In genomic region chr20:56630086-56630493, GRCh38 we compare ENCODE assay signal across 8 cellular contexts. TPM values are rescaled to one million over a fixed set of nuclear protein-coding genes. Genes with fewer than 3 reads are reported as not detected.
DNase-seq lines count a peak whose midpoint lies in the region; ATAC-seq and TF ChIP-seq lines count a peak whose summit lies in the region.

No MANE protein-coding gene starts in this region.

- H3K9ac ChIP-seq in liver (ENCODE audit: low read depth in 1 of 2, low read length in 2 of 2) = no peak overlapping the region

- DNase-seq in NCI-H226 (peak; percentile 80), chondrocyte (ENCODE audit: low spot score) (peak; percentile 94), COLO829 (ENCODE audit: low spot score) (no peak), glomerular visceral epithelial cell (ENCODE audit: extremely low spot score) (no peak), DMS53 (lab: John Stamatoyannopoulos, UW) (no peak)

- H3K36me3 ChIP-seq in liver (ENCODE audit: control insufficient read depth in 4 of 4, insufficient read depth in 3 of 4, low read depth in 1 of 4, low read length in 3 of 4) = no peaks in the 10 kb centered on the region

- H3K4me1 Mint-ChIP-seq in chondrocyte (ENCODE audit: low read depth) = peaks cover 53% of the 10 kb centered on the region

- WGBS in liver = 4% methylated on average over 38 of the region's 38 CpGs

- ATAC-seq in HG03135 (IDR thresholded peaks at IDR 0.05; ENCODE audit: unreplicated experiment) = no peak

- TF ChIP-seq RAD21 in liver (IDR thresholded peaks at IDR 0.05) = peak in 1 of 2 donors; percentile 9

- H3K36me3 Mint-ChIP-seq in chondrocyte (ENCODE audit: low read depth) = peaks cover 7% of the 10 kb centered on the region

- H3K27ac ChIP-seq in liver (ENCODE audit: low read depth in 1 of 2, low read length in 2 of 2) = no peak overlapping the region

- no peaks in the 10 kb centered on the region for H3K9me3 Mint-ChIP-seq in chondrocyte (ENCODE audit: low read depth)

- H3K27ac Mint-ChIP-seq in chondrocyte (ENCODE audit: unreplicated experiment) = peak overlapping the region; percentile 78

- H3K4me3 ChIP-seq in liver (ENCODE audit: low read depth in 1 of 3, low read length in 3 of 3) = no peak overlapping the region

- peak overlapping the region; percentile 84 for H3K4me3 Mint-ChIP-seq in chondrocyte (ENCODE audit: unreplicated experiment)

- peaks cover 23% of the 10 kb centered on the region for H3K27me3 Mint-ChIP-seq in chondrocyte (ENCODE audit: low read depth)

- H3K9me3 ChIP-seq in liver (ENCODE audit: control insufficient read depth in 4 of 4, low read length in 3 of 4) = no peaks in the 10 kb centered on the region

- peaks cover 13 to 30% (median 19%) of the 10 kb centered on the region in 4 donors for H3K4me1 ChIP-seq in liver (ENCODE audit: control insufficient read depth in 4 of 4, insufficient read depth in 4 of 4, low read length in 3 of 4)

- peaks cover 7 to 37% (median 22%) of the 10 kb centered on the region in 4 donors for H3K27me3 ChIP-seq in liver (ENCODE audit: control insufficient read depth in 4 of 4, insufficient read depth in 4 of 4, low read length in 3 of 4)

- TF ChIP-seq CTCF in GM12873 (IDR thresholded peaks at IDR 0.05; ENCODE audit: insufficient read depth, low read depth, low read length, missing control alignments) (peak; percentile 41), chondrocyte (IDR thresholded peaks at IDR 0.05) (peak; percentile 98), liver (IDR thresholded peaks at IDR 0.05; ENCODE audit: low read depth, low read length, missing input control) (peak; percentile 11)

TF ChIP-seq in liver, 16 proteins besides CTCF, POLR2A, EP300 and RAD21:
- TF ChIP-seq FOXA1 (IDR thresholded peaks at IDR 0.05) (no peak), GABPA (IDR thresholded peaks at IDR 0.05 in 1 of 2, conservative IDR thresholded peaks at IDR 0.05 in 1 of 2) (no peak), REST (IDR thresholded peaks at IDR 0.05) (no peak)

RNA-seq across cellular contexts. Expression of gene TFAP2C, which starts 1.0 kb away (rescaled TPM):
- total RNA-seq in chondrocyte (4.8 to 36.2 TPM (median 5.2 TPM) in 3 replicates), liver (under 1 TPM in 1 of 2 donors, not detected in 1; under 0.01 TPM)
- polyA plus RNA-seq in liver = not detected

Comparison
In these comparisons a context has a peak if more than half of its experiments do, and no peak if none do; other contexts are left out.
1. CTCF ChIP-seq: peak in every context shown above with its lines; median percentile 98 in chondrocyte; 41 in GM12873; 11 in liver.
2. DNase-seq: peak in NCI-H226 (single experiment) and chondrocyte (single experiment); none in COLO829 (single experiment), glomerular visceral epithelial cell (single experiment) and DMS53 (single experiment).